ENCODE assay signal across 10 cellular contexts in the genomic region with DNA sequence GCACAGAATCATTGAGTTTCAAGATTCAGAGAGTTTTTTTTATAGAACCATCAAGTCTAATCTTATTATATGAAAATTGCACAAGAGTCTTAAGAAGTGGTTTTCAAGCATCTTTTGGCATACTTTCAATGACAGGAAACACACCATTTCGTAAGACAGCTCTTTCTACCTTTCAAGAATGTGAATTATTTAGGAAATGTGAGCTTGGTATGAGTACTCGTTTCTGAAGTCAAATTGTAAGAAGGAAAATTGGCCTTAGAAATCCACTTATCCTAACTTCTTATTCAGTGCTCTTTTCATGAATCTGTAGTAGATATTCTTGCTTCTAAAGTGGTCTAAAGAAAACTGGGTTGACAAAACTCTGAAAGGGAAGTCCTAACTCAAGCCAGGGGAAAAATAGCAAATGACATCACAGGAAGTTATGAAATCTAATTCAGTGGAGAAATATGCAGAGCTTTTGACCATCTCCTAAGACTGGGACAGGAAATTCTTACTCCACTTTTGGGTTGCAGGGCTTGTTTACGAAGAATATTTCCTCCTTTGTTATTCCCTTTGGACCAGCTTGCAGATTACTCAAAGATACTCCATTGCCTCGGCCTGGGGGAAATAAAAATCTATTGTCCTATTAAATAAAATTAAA. TPM values are rescaled to one million over a fixed set of nuclear protein-coding genes. Genes with fewer than 3 reads are reported as not detected.
DNase-seq lines count a peak whose midpoint lies in the region; ATAC-seq, FAIRE-seq and TF ChIP-seq lines count a peak whose summit lies in the region.
"Had no signal": no experiment of that assay in that cellular context is flagged by ENCODE, and none has a peak within 500 bp of the region (broad histone marks: within the 10 kb centered on the region; RNA-seq: fewer than 3 reads in every experiment).

No MANE protein-coding gene starts in this region.

- no peak for TF ChIP-seq CTCF in AG09309 (IDR thresholded peaks at IDR 0.05; ENCODE audit: control insufficient read depth, insufficient read depth, low read depth, low read length, missing control alignments)
- TF ChIP-seq CTCF in endothelial cell of umbilical vein (IDR thresholded peaks at IDR 0.05; ENCODE audit: extremely low read depth in 1 of 2, insufficient read depth in 1 of 2, low read depth in 1 of 2, low read length in 2 of 2) = no peak

- POLR2A ChIA-PET in endothelial cell of umbilical vein (lab: Charles Lee) = interaction anchor here (0.9 to 2.7 kb wide), 2 partner anchors 38 to 239 kb away, joined by 3 to 14 read pairs; partner anchors contain the start of gene OGFRL1

- peak; percentile 86 for FAIRE-seq in endothelial cell of umbilical vein (lab: Jason Lieb, UNC)

- intact Hi-C loops in endothelial cell of umbilical vein (cut with micrococcal nuclease) = no loop called here

- H3K36me3 ChIP-seq in endothelial cell of umbilical vein (ENCODE audit: control insufficient read depth in 2 of 2, extremely low read depth in 1 of 2, insufficient read depth in 2 of 2, low read length in 2 of 2) = no peaks in the 10 kb centered on the region

- no peaks in the 10 kb centered on the region for H3K9me3 Mint-ChIP-seq in natural killer cell treated with Interleukin-12 subunit alpha and Interleukin-12 subunit beta and Interleukin-15 and Interleukin-18, amount 100 ng/mL, for 72 hours

- no TSS peak for BruUV-seq in endothelial cell of umbilical vein (replicated peaks; lab: Mats Ljungman, UMichigan)

- peaks cover 53% of the 10 kb centered on the region for H3K4me1 ChIP-seq in endothelial cell of umbilical vein (ENCODE audit: control insufficient read depth, extremely low read depth, insufficient read depth, low read length)

- no peaks in the 10 kb centered on the region for H3K9me3 ChIP-seq in endothelial cell of umbilical vein (replicated peaks; ENCODE audit: control insufficient read depth, insufficient read depth, low read length)

- no peaks in the 10 kb centered on the region for H3K79me2 ChIP-seq in endothelial cell of umbilical vein (ENCODE audit: control insufficient read depth, insufficient read depth, low read length)

- H2AFZ ChIP-seq in endothelial cell of umbilical vein (ENCODE audit: low read depth, low read length) = peak overlapping the region; percentile 34

- ATAC-seq in natural killer cell treated with Interleukin-12 subunit alpha and Interleukin-12 subunit beta and Interleukin-15 and Interleukin-18, amount 100 ng/mL, for 72 hours = peak in 1 of 2 donors; percentile 70
- no peak for ATAC-seq in HG03565 (IDR thresholded peaks at IDR 0.05; ENCODE audit: unreplicated experiment)
- no peak for ATAC-seq in HG03354 (IDR thresholded peaks at IDR 0.05; ENCODE audit: poor library complexity, severe bottlenecking, unreplicated experiment)

- H3K9me1 ChIP-seq in endothelial cell of umbilical vein (replicated peaks; ENCODE audit: control insufficient read depth, extremely low read depth, insufficient read depth, low read length) = no peaks in the 10 kb centered on the region

- H3K27me3 Mint-ChIP-seq in natural killer cell treated with Interleukin-12 subunit alpha and Interleukin-12 subunit beta and Interleukin-15 and Interleukin-18, amount 100 ng/mL, for 72 hours = peaks cover 17 to 33% of the 10 kb centered on the region in 2 donors

- H3K4me1 Mint-ChIP-seq in natural killer cell treated with Interleukin-12 subunit alpha and Interleukin-12 subunit beta and Interleukin-15 and Interleukin-18, amount 100 ng/mL, for 72 hours (ENCODE audit: low read depth in 2 of 2) = peaks cover 16 to 19% of the 10 kb centered on the region in 2 donors

- no peaks in the 10 kb centered on the region for H4K20me1 ChIP-seq in endothelial cell of umbilical vein (replicated peaks; ENCODE audit: control insufficient read depth, extremely low read depth, insufficient read depth, low read length)

- peak overlapping the region; percentile 73 for H3K27ac ChIP-seq in endothelial cell of umbilical vein (ENCODE audit: insufficient read depth, low read depth, low read length)

- TF ChIP-seq POLR2A in endothelial cell of umbilical vein (IDR thresholded peaks at IDR 0.05; ENCODE audit: low read depth, low read length) = no peak

- CTCF ChIA-PET in endothelial cell of umbilical vein (lab: Charles Lee) = interaction anchor here (0.9 to 2.5 kb wide), 3 partner anchors 9 to 59 kb away, joined by 3 to 16 read pairs (median 3); partner anchors contain the start of gene OGFRL1

- H3K4me3 ChIP-seq in AG09309 (ENCODE audit: control insufficient read depth, low read depth, low read length) = no peak overlapping the region
- no peak overlapping the region for H3K4me3 ChIP-seq in endothelial cell of umbilical vein (replicated peaks in 1 of 3; ENCODE audit: insufficient read depth in 1 of 3, low read depth in 1 of 3, low read length in 3 of 3)

- peak overlapping the region; percentile 52 for H3K4me3 Mint-ChIP-seq in natural killer cell treated with Interleukin-12 subunit alpha and Interleukin-12 subunit beta and Interleukin-15 and Interleukin-18, amount 100 ng/mL, for 72 hours

- H3K27me3 ChIP-seq in endothelial cell of umbilical vein (ENCODE audit: control insufficient read depth in 2 of 2, insufficient read depth in 2 of 2, low read length in 2 of 2) = no peaks in the 10 kb centered on the region

- peak; percentile 66 for DNase-seq in AG09309 (ENCODE audit: low read depth)
- DNase-seq in NOMO-1 treated with dmso at 0.1 percent for 144 hours (lab: John Stamatoyannopoulos, UW; ENCODE audit: unreplicated experiment) = peak; percentile 77
- DNase-seq in endothelial cell of umbilical vein (ENCODE audit: low read depth, low spot score) = peak; percentile 78
- DNase-seq in natural killer cell treated with Interleukin-12 subunit alpha and Interleukin-12 subunit beta and Interleukin-15 and Interleukin-18, amount 100 ng/mL, for 72 hours (ENCODE audit: low spot score) = no peak
- DNase-seq in stimulated activated CD4-positive, alpha-beta T cell treated with anti-CD3 and anti-CD28 coated beads, Interleukin-4, amount 100 ng/mL, for 1 hour = no peak
- DNase-seq in GOT3 (lab: John Stamatoyannopoulos, UW) = no peak
- DNase-seq: DMS53, T1000 had no signal

- H3K27ac Mint-ChIP-seq in natural killer cell treated with Interleukin-12 subunit alpha and Interleukin-12 subunit beta and Interleukin-15 and Interleukin-18, amount 100 ng/mL, for 72 hours = peak overlapping the region; percentile 62 to 76

- H3K4me2 ChIP-seq in endothelial cell of umbilical vein (ENCODE audit: insufficient read depth, low read length) = peak overlapping the region; percentile 81

- dilution Hi-C loops in endothelial cell of umbilical vein (cut with MboI; ENCODE audit: extremely low pct_ligation_motif_present, low sequenced_read_pairs) = no loop called here

- H3K36me3 Mint-ChIP-seq in natural killer cell treated with Interleukin-12 subunit alpha and Interleukin-12 subunit beta and Interleukin-15 and Interleukin-18, amount 100 ng/mL, for 72 hours = no peaks in the 10 kb centered on the region

- peak overlapping the region; percentile 29 for H3K9ac ChIP-seq in endothelial cell of umbilical vein (replicated peaks; ENCODE audit: extremely low read depth, insufficient read depth, low read length)

TF ChIP-seq in endothelial cell of umbilical vein, 7 proteins besides CTCF, POLR2A, EP300 and RAD21:
- TF ChIP-seq MAX (IDR thresholded peaks at IDR 0.05; ENCODE audit: insufficient read depth, insufficient read length) = no peak
- TF ChIP-seq MYC (IDR thresholded peaks at IDR 0.05; ENCODE audit: low read depth, low read length) = no peak
- peak; percentile 64 for TF ChIP-seq FOS (IDR thresholded peaks at IDR 0.05; ENCODE audit: borderline replicate concordance, insufficient read depth, low read length)
- no peak for TF ChIP-seq POLR2AphosphoS5 (IDR thresholded peaks at IDR 0.05; ENCODE audit: insufficient read depth, low read depth, low read length)
- TF ChIP-seq JUN (IDR thresholded peaks at IDR 0.05; ENCODE audit: borderline replicate concordance, insufficient read depth, insufficient read length, low read depth) = peak; percentile 86
- no peak for TF ChIP-seq EZH2 (IDR thresholded peaks at IDR 0.05; ENCODE audit: borderline replicate concordance, low read depth, low read length, severe bottlenecking)
- peak; percentile 49 for TF ChIP-seq GATA2 (IDR thresholded peaks at IDR 0.05; ENCODE audit: insufficient read depth, insufficient read length, low read depth, low read length)

RNA-seq across cellular contexts. Expression of gene OGFRL1, which starts 38.4 kb away (rescaled TPM):
- total RNA-seq in endothelial cell of umbilical vein = 19.4 and 21.1 TPM in 2 replicates
- 2.8 and 3.4 TPM in 2 replicates for polyA plus RNA-seq in endothelial cell of umbilical vein
- 4.1 and 4.5 TPM in 2 replicates for polyA plus RNA-seq in endothelial cell of umbilical vein (2011; cell fraction: cytosol; rRNA removed)
- polyA plus RNA-seq in endothelial cell of umbilical vein (2011; cell fraction: nucleus; rRNA removed) = 3.6 and 5.6 TPM in 2 replicates
- polyA plus RNA-seq in endothelial cell of umbilical vein (2012) = 7.0 and 12.3 TPM in 2 replicates
- 6.4 and 7.2 TPM in 2 replicates for polyA minus RNA-seq in endothelial cell of umbilical vein
- polyA minus RNA-seq in endothelial cell of umbilical vein (2011; cell fraction: cytosol; rRNA and poly(A)+ RNA removed) = 7.0 TPM
- 6.5 and 10.6 TPM in 2 replicates for polyA minus RNA-seq in endothelial cell of umbilical vein (2011; cell fraction: nucleus; rRNA and poly(A)+ RNA removed)
- 1 to 10 TPM; 9.0 to 9.1 TPM for total RNA-seq in natural killer cell treated with Interleukin-12 subunit alpha and Interleukin-12 subunit beta and Interleukin-15 and Interleukin-18, amount 100 ng/mL, for 72 hours

Comparison
In these comparisons a context has a peak if more than half of its experiments do, and no peak if none do; other contexts are left out.
1. DNase-seq: peak in AG09309 (single experiment), NOMO-1 treated with dmso at 0.1 percent for 144 hours (single experiment) and endothelial cell of umbilical vein (single experiment); none in natural killer cell treated with Interleukin-12 subunit alpha and Interleukin-12 subunit beta and Interleukin-15 and Interleukin-18, amount 100 ng/mL, for 72 hours (single experiment), stimulated activated CD4-positive, alpha-beta T cell treated with anti-CD3 and anti-CD28 coated beads, Interleukin-4, amount 100 ng/mL, for 1 hour (single experiment) and GOT3 (single experiment).